In the genomic region with DNA sequence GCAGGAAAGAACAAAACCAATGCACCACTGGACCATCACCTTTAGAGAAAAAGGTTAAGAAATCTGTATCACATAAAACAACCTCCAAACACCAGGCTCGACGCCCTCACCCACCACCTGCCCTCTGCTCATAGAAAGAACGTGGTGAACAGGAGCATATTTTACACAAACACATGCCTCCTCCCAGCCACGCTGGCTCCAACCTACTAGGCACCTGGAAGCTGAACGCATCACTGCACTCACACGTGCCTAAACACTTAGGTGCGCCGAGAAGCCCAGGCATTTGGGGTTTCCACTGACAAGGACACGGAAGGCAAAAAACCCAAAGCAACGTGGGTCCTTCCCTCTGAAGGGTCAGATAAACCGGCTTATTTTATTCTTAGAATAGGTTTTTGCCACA, we compare ENCODE assay signal across 27 cellular contexts. TPM values are rescaled to one million over a fixed set of nuclear protein-coding genes. Genes with fewer than 3 reads are reported as not detected.
A peak's percentile ranks its signal among the peaks of the same experiment; 100 is the strongest.
DNase-seq lines count a peak whose midpoint lies in the region; TF ChIP-seq lines count a peak whose summit lies in the region.
"Had no signal": no experiment of that assay in that cellular context is flagged by ENCODE, and none has a peak within 500 bp of the region (broad histone marks: within the 10 kb centered on the region; RNA-seq: fewer than 3 reads in every experiment).

No MANE protein-coding gene starts in this region.

- DNase-seq in G401 (ENCODE audit: low spot score) = peak; percentile 62
- DNase-seq in NCI-H2171 (lab: John Stamatoyannopoulos, UW) = peak; percentile 66
- DNase-seq in glutamatergic neuron = no peak
- no peak for DNase-seq in T-helper 2 cell treated with Interferon-gamma antibody and Interleukin-4, amounts not matched to agents 5 μg/mL and 100 μg/mL, for 36 hours (ENCODE audit: low spot score)
- no peak for DNase-seq in activated gamma-delta T cell treated with Interleukin-2 at 50 U/mL for 16 hours
- DNase-seq in activated effector memory CD4-positive, alpha-beta T cell treated with Interleukin-2 at 50 U/mL for 16 hours = no peak
- DNase-seq: activated CD4-positive, alpha-beta T cell treated with anti-CD3 and anti-CD28 coated beads, Interleukin-2, amount 50 U/mL, for 4 hours; activated naive CD4-positive, alpha-beta T cell treated with anti-CD3 and anti-CD28 coated beads, Interleukin-2, amount 10 ng/mL, durations not matched to agents 7 days and 5 days; brain microvascular endothelial cell; DMS53; foreskin keratinocyte; GF-D8; IMR-90; NCI-H1048; NCI-H446; pancreas; retina; stimulated activated CD4-positive, alpha-beta T cell treated with anti-CD3 and anti-CD28 coated beads, Interleukin-2, amount 100 ng/mL, for 24 hours; T-cell; transverse colon had no signal

- no peaks in the 10 kb centered on the region for H3K9me2 ChIP-seq in OCI-LY1 (ENCODE audit: low read depth, low read length)

- H3K27ac Mint-ChIP-seq in glutamatergic neuron (ENCODE audit: unreplicated experiment) = no peak overlapping the region
- H3K27ac Mint-ChIP-seq in T-helper 2 cell treated with Interferon-gamma antibody and Interleukin-4, amounts not matched to agents 5 μg/mL and 100 μg/mL, for 36 hours = no peak overlapping the region
- H3K27ac Mint-ChIP-seq: activated naive CD4-positive, alpha-beta T cell treated with anti-CD3 and anti-CD28 coated beads, Interleukin-2, amount 10 ng/mL, durations not matched to agents 7 days and 5 days; B cell; memory B cell; T-cell had no signal

- H3K36me3 ChIP-seq in BLaER1 (0 out of 2 replicates have a peak, but pooled peaks cover 5% of the 10 kb centered on the region), OCI-LY1 (ENCODE audit: insufficient read depth, low read length) (no peaks in the 10 kb centered on the region)
- H3K36me3 ChIP-seq: brain microvascular endothelial cell, HAP-1, pancreas, transverse colon had no signal

- TF ChIP-seq CTCF in OCI-LY1 (IDR thresholded peaks at IDR 0.05; ENCODE audit: low read length) (no peak), glutamatergic neuron (IDR thresholded peaks at IDR 0.05; ENCODE audit: partially characterized antibody, unreplicated experiment) (no peak)

- H4K20me1 ChIP-seq in BLaER1 (no peaks in the 10 kb centered on the region), OCI-LY1 (ENCODE audit: insufficient read depth, low read length) (no peaks in the 10 kb centered on the region)

- no peak overlapping the region for H3K4me3 Mint-ChIP-seq in glutamatergic neuron (ENCODE audit: unreplicated experiment)
- H3K4me3 Mint-ChIP-seq in T-helper 2 cell treated with Interferon-gamma antibody and Interleukin-4, amounts not matched to agents 5 μg/mL and 100 μg/mL, for 36 hours = no peak overlapping the region
- H3K4me3 Mint-ChIP-seq: activated naive CD4-positive, alpha-beta T cell treated with anti-CD3 and anti-CD28 coated beads, Interleukin-2, amount 10 ng/mL, durations not matched to agents 7 days and 5 days; B cell; memory B cell; neural crest cell; T-cell had no signal

- peaks cover 20% of the 10 kb centered on the region for H3K36me3 Mint-ChIP-seq in glutamatergic neuron (ENCODE audit: unreplicated experiment)
- no peaks in the 10 kb centered on the region for H3K36me3 Mint-ChIP-seq in T-helper 2 cell treated with Interferon-gamma antibody and Interleukin-4, amounts not matched to agents 5 μg/mL and 100 μg/mL, for 36 hours (ENCODE audit: low read depth)
- H3K36me3 Mint-ChIP-seq: activated naive CD4-positive, alpha-beta T cell treated with anti-CD3 and anti-CD28 coated beads, Interleukin-2, amount 10 ng/mL, durations not matched to agents 7 days and 5 days; memory B cell; T-cell had no signal

- H3K9me3 ChIP-seq in BLaER1 (peaks cover 22% of the 10 kb centered on the region), OCI-LY1 (ENCODE audit: low read length) (peaks cover 7% of the 10 kb centered on the region)
- H3K9me3 ChIP-seq: pancreas, transverse colon had no signal

- H3F3A ChIP-seq in OCI-LY1 (ENCODE audit: insufficient read depth, low read length) = peaks cover 11% of the 10 kb centered on the region; the same call in 1 of the 2 replicates

- peaks cover 11% of the 10 kb centered on the region for H3K9me3 Mint-ChIP-seq in glutamatergic neuron (ENCODE audit: unreplicated experiment)
- no peaks in the 10 kb centered on the region for H3K9me3 Mint-ChIP-seq in T-helper 2 cell treated with Interferon-gamma antibody and Interleukin-4, amounts not matched to agents 5 μg/mL and 100 μg/mL, for 36 hours
- H3K9me3 Mint-ChIP-seq: activated naive CD4-positive, alpha-beta T cell treated with anti-CD3 and anti-CD28 coated beads, Interleukin-2, amount 10 ng/mL, durations not matched to agents 7 days and 5 days; memory B cell; neural crest cell had no signal

- H3K27ac ChIP-seq in BLaER1 = peak overlapping the region; percentile 88
- peak overlapping the region; percentile 98 for H3K27ac ChIP-seq in OCI-LY1 (ENCODE audit: low read depth, low read length, poor library complexity, severe bottlenecking)
- H3K27ac ChIP-seq: brain microvascular endothelial cell, foreskin keratinocyte, pancreas, skin epidermis, transverse colon had no signal

- peak overlapping the region; percentile 95 for H3K4me2 ChIP-seq in BLaER1
- peak overlapping the region; percentile 12; the same call in 1 of the 2 replicates for H3K4me2 ChIP-seq in OCI-LY1 (ENCODE audit: low read length)

- in situ Hi-C loops in G401 (cut with HindIII; ENCODE audit: low sequenced_read_pairs) = no loop called here

- peaks cover 21% of the 10 kb centered on the region for H3K27me3 Mint-ChIP-seq in glutamatergic neuron (ENCODE audit: unreplicated experiment)
- no peaks in the 10 kb centered on the region for H3K27me3 Mint-ChIP-seq in T-helper 2 cell treated with Interferon-gamma antibody and Interleukin-4, amounts not matched to agents 5 μg/mL and 100 μg/mL, for 36 hours (ENCODE audit: low read depth)

- H3K4me1 ChIP-seq in BLaER1 (peaks cover 99% of the 10 kb centered on the region), OCI-LY1 (ENCODE audit: insufficient read depth, low read length, severe bottlenecking) (peaks cover 80% of the 10 kb centered on the region)
- H3K4me1 ChIP-seq: foreskin keratinocyte, HAP-1, transverse colon had no signal

- peaks cover 33% of the 10 kb centered on the region for H3K4me1 Mint-ChIP-seq in glutamatergic neuron (ENCODE audit: low read depth, unreplicated experiment)
- no peaks in the 10 kb centered on the region for H3K4me1 Mint-ChIP-seq in T-helper 2 cell treated with Interferon-gamma antibody and Interleukin-4, amounts not matched to agents 5 μg/mL and 100 μg/mL, for 36 hours (ENCODE audit: low read depth)
- H3K4me1 Mint-ChIP-seq: activated naive CD4-positive, alpha-beta T cell treated with anti-CD3 and anti-CD28 coated beads, Interleukin-2, amount 10 ng/mL, durations not matched to agents 7 days and 5 days; neural crest cell; T-cell had no signal

- peak overlapping the region; percentile 52 for H3K4me3 ChIP-seq in BLaER1
- H3K4me3 ChIP-seq in OCI-LY1 (ENCODE audit: low read depth, low read length, poor library complexity, severe bottlenecking) = no peak overlapping the region
- H3K4me3 ChIP-seq: HAP-1, pancreas, skin epidermis, transverse colon had no signal

- no peak overlapping the region for H2AFZ ChIP-seq in OCI-LY1 (ENCODE audit: low read length)

- H3K27me3 ChIP-seq in BLaER1 (no peaks in the 10 kb centered on the region), OCI-LY1 (ENCODE audit: insufficient read depth, low read length) (no peaks in the 10 kb centered on the region)
- H3K27me3 ChIP-seq: brain microvascular endothelial cell, foreskin keratinocyte, pancreas, transverse colon had no signal

- no peaks in the 10 kb centered on the region for H3K79me2 ChIP-seq in OCI-LY1 (ENCODE audit: insufficient read depth, low read length)

- H3K9ac ChIP-seq in BLaER1 = peak overlapping the region; percentile 77; the same call in 1 of the 2 replicates
- H3K9ac ChIP-seq in OCI-LY1 (ENCODE audit: low read length) = peak overlapping the region; percentile 44

RNA-seq across cellular contexts. Expression of a gene that starts 56.0 kb away (rescaled TPM):
- total RNA-seq in G401 (2014; rRNA removed; shearing (Covaris generic)) = not detected in 2 replicates
- 49.0 TPM for total RNA-seq in glutamatergic neuron (ENCODE audit: unreplicated experiment)
- total RNA-seq: foreskin keratinocyte, IMR-90 had no signal

Comparison
In these comparisons a context has a peak if more than half of its experiments do, and no peak if none do; other contexts are left out.
1. DNase-seq: peak in G401 (single experiment) and NCI-H2171 (single experiment); none in glutamatergic neuron (single experiment), T-helper 2 cell treated with Interferon-gamma antibody and Interleukin-4, amounts not matched to agents 5 μg/mL and 100 μg/mL, for 36 hours (single experiment), activated gamma-delta T cell treated with Interleukin-2 at 50 U/mL for 16 hours (single experiment) and activated effector memory CD4-positive, alpha-beta T cell treated with Interleukin-2 at 50 U/mL for 16 hours (single experiment).
2. RNA of a gene that starts 56.0 kb away (total RNA-seq): 49.0 TPM in glutamatergic neuron (single experiment); not detected in G401; every median in the first group is over 10 times any median in the second.